7 cellular contexts compared by ENCODE assay signal in genomic region chr5:124706729-124707361, GRCh38. TPM values are rescaled to one million over a fixed set of nuclear protein-coding genes. Genes with fewer than 3 reads are reported as not detected.
DNase-seq lines count a peak whose midpoint lies in the region; ATAC-seq and TF ChIP-seq lines count a peak whose summit lies in the region.

No MANE protein-coding gene starts in this region.

- POLR2A ChIA-PET in SK-N-SH (lab: Yijun Ruan, JAX): interaction anchor here (1.0 to 1.5 kb wide), 2 partner anchors 11 to 42 kb away, joined by 3 to 4 read pairs; no protein-coding TSS in a partner anchor

- H3K4me1 Mint-ChIP-seq in stimulated activated effector memory CD8-positive, alpha-beta T cell treated with anti-CD3 and anti-CD28 coated beads, Interleukin-12 subunit alpha, Interleukin-12 subunit beta, amount 100 ng/mL, for 72 hours: no peaks in the 10 kb centered on the region

- H3K4me3 ChIP-seq in SK-N-SH (ENCODE audit: low read depth in 2 of 2, low read length in 1 of 2): peak overlapping the region in 1 of 2 experiments; percentile 12; a peak in 1 of 4 replicates
- peak overlapping the region; percentile 23; the same call in 1 of the 2 replicates for H3K4me3 ChIP-seq in iPS-20b (ENCODE audit: low read length)
- no peak overlapping the region for H3K4me3 ChIP-seq in upper lobe of right lung

- H3F3A ChIP-seq in SK-N-SH (replicated peaks; ENCODE audit: insufficient read depth): peaks cover 3% of the 10 kb centered on the region

- H3K4me3 Mint-ChIP-seq in stimulated activated effector memory CD8-positive, alpha-beta T cell treated with anti-CD3 and anti-CD28 coated beads, Interleukin-12 subunit alpha, Interleukin-12 subunit beta, amount 100 ng/mL, for 72 hours: no peak overlapping the region

- no peaks in the 10 kb centered on the region; the same call in 1 of the 2 replicates for H4K20me1 ChIP-seq in SK-N-SH (ENCODE audit: insufficient read depth)

- ATAC-seq in upper lobe of right lung (peak; percentile 85), GM21447 (IDR thresholded peaks at IDR 0.05; ENCODE audit: unreplicated experiment) (no peak)
- ATAC-seq in stimulated activated effector memory CD8-positive, alpha-beta T cell treated with anti-CD3 and anti-CD28 coated beads, Interleukin-12 subunit alpha, Interleukin-12 subunit beta, amount 100 ng/mL, for 72 hours: no peak

- H3K9ac ChIP-seq in SK-N-SH: no peak overlapping the region
- H3K9ac ChIP-seq in iPS-20b (ENCODE audit: low read depth, low read length): peak overlapping the region; percentile 46; the same call in 1 of the 2 replicates

- H3K9me3 ChIP-seq in SK-N-SH (no peaks in the 10 kb centered on the region), iPS-20b (ENCODE audit: insufficient read depth, low read depth, low read length) (no peaks in the 10 kb centered on the region), upper lobe of right lung (no peaks in the 10 kb centered on the region)

- TF ChIP-seq EP300 in SK-N-SH (IDR thresholded peaks at IDR 0.05; ENCODE audit: borderline replicate concordance in 1 of 2, low read depth in 1 of 2, low read length in 1 of 2): peak in 1 of 2 experiments; percentile 91; a peak in 2 of 4 replicates

- no peak overlapping the region for H3K27ac Mint-ChIP-seq in stimulated activated effector memory CD8-positive, alpha-beta T cell treated with anti-CD3 and anti-CD28 coated beads, Interleukin-12 subunit alpha, Interleukin-12 subunit beta, amount 100 ng/mL, for 72 hours

- TF ChIP-seq RAD21 in SK-N-SH (IDR thresholded peaks at IDR 0.05; ENCODE audit: low read length): peak; percentile 38

- H3K27me3 ChIP-seq in SK-N-SH (ENCODE audit: insufficient read depth) (no peaks in the 10 kb centered on the region), iPS-20b (ENCODE audit: insufficient read depth, low read length) (no peaks in the 10 kb centered on the region), upper lobe of right lung (no peaks in the 10 kb centered on the region)

- DNase-seq in NCI-H1092 (lab: John Stamatoyannopoulos, UW) (peak; percentile 39), SK-N-SH (peak; percentile 70), upper lobe of right lung (peak; percentile 70), GDM1 (lab: John Stamatoyannopoulos, UW) (no peak)
- no peak for DNase-seq in stimulated activated effector memory CD8-positive, alpha-beta T cell treated with anti-CD3 and anti-CD28 coated beads, Interleukin-12 subunit alpha, Interleukin-12 subunit beta, amount 100 ng/mL, for 72 hours (ENCODE audit: low spot score in 2 of 2)

- H3K36me3 ChIP-seq in SK-N-SH (replicated peaks in 1 of 2; ENCODE audit: control insufficient read depth in 1 of 2, insufficient read depth in 2 of 2, low read length in 1 of 2) (no peaks in the 10 kb centered on the region), iPS-20b (ENCODE audit: insufficient read depth, low read depth, low read length) (no peaks in the 10 kb centered on the region), upper lobe of right lung (no peaks in the 10 kb centered on the region)

- no peaks in the 10 kb centered on the region for H3K9me2 ChIP-seq in SK-N-SH

- WGBS in SK-N-SH (ENCODE audit: low lambda C conversion rate): 45% methylated on average over 13 of the region's 13 CpGs

- no peak for TF ChIP-seq CTCF in SK-N-SH (IDR thresholded peaks at IDR 0.05)
- TF ChIP-seq CTCF in upper lobe of right lung (IDR thresholded peaks at IDR 0.05): no peak

- peaks cover 0 to 35% of the 10 kb centered on the region in 2 experiments; a peak in 2 of 4 replicates for H3K4me1 ChIP-seq in SK-N-SH (ENCODE audit: control insufficient read depth in 1 of 2, insufficient read depth in 2 of 2, low read depth in 1 of 2, low read length in 1 of 2)
- H3K4me1 ChIP-seq in iPS-20b (ENCODE audit: insufficient read depth, low read length): peaks cover 73% of the 10 kb centered on the region
- peaks cover 22% of the 10 kb centered on the region for H3K4me1 ChIP-seq in upper lobe of right lung

- H3K36me3 Mint-ChIP-seq in stimulated activated effector memory CD8-positive, alpha-beta T cell treated with anti-CD3 and anti-CD28 coated beads, Interleukin-12 subunit alpha, Interleukin-12 subunit beta, amount 100 ng/mL, for 72 hours: no peaks in the 10 kb centered on the region

- H3K9me3 Mint-ChIP-seq in stimulated activated effector memory CD8-positive, alpha-beta T cell treated with anti-CD3 and anti-CD28 coated beads, Interleukin-12 subunit alpha, Interleukin-12 subunit beta, amount 100 ng/mL, for 72 hours: peaks cover 3% of the 10 kb centered on the region

- CTCF ChIA-PET in SK-N-SH (lab: Yijun Ruan, JAX): interaction anchor here (0.9 to 1.6 kb wide), 3 partner anchors 13 to 23 kb away, joined by 3 to 5 read pairs (median 4); no protein-coding TSS in a partner anchor

- H3K4me2 ChIP-seq in SK-N-SH: peak overlapping the region; percentile 21; the same call in 1 of the 2 replicates

- intact Hi-C loops in upper lobe of right lung (cut with DNase I): no loop called here

- H3K79me2 ChIP-seq in SK-N-SH (ENCODE audit: insufficient read depth): no peaks in the 10 kb centered on the region

- H3K27ac ChIP-seq in SK-N-SH (ENCODE audit: low read depth in 2 of 2, low read length in 1 of 2) (peak overlapping the region in 1 of 2 experiments; percentile 92; a peak in 2 of 4 replicates), iPS-20b (ENCODE audit: low read length) (no peak overlapping the region), upper lobe of right lung (peak overlapping the region; percentile 11)

- H2AFZ ChIP-seq in SK-N-SH (ENCODE audit: low read depth): no peak overlapping the region

TF ChIP-seq in SK-N-SH, 30 proteins besides CTCF, POLR2A, EP300 and RAD21 (continues in another document):
- TF ChIP-seq MAX (IDR thresholded peaks at IDR 0.05; ENCODE audit: low read depth): no peak
- no peak for TF ChIP-seq IRF3 (IDR thresholded peaks at IDR 0.05; ENCODE audit: low read depth, low read length)
- TF ChIP-seq GATA2 (CRISPR knock-in tag; IDR thresholded peaks at IDR 0.05): peak; percentile 46
- TF ChIP-seq CHD2 (IDR thresholded peaks at IDR 0.05; ENCODE audit: low read length, partially characterized antibody): peak; percentile 96
- no peak for TF ChIP-seq RXRA (IDR thresholded peaks at IDR 0.05; ENCODE audit: borderline replicate concordance, low read depth)
- TF ChIP-seq SIN3A (IDR thresholded peaks at IDR 0.05; ENCODE audit: borderline replicate concordance, low read depth, low read length): peak; percentile 58; the same call in 1 of the 2 replicates
- no peak for TF ChIP-seq ELF1 (IDR thresholded peaks at IDR 0.05)
- no peak for TF ChIP-seq ZBTB33 (IDR thresholded peaks at IDR 0.05; ENCODE audit: borderline replicate concordance, low read depth)
- no peak for TF ChIP-seq FOXM1 (IDR thresholded peaks at IDR 0.05; ENCODE audit: low read depth)
- peak; percentile 68 for TF ChIP-seq RCOR1 (IDR thresholded peaks at IDR 0.05; ENCODE audit: low read length)
- TF ChIP-seq TCF12 (IDR thresholded peaks at IDR 0.05): peak; percentile 87
- peak; percentile 31; the same call in 1 of the 2 replicates for TF ChIP-seq PBX3 (IDR thresholded peaks at IDR 0.05)
- TF ChIP-seq POLR2AphosphoS5 (IDR thresholded peaks at IDR 0.05; ENCODE audit: low read depth, low read length): peak; percentile 52; the same call in 1 of the 2 replicates
- no peak for TF ChIP-seq NRF1 (IDR thresholded peaks at IDR 0.05; ENCODE audit: low read depth, low read length)
- TF ChIP-seq NFIC (IDR thresholded peaks at IDR 0.05; ENCODE audit: borderline replicate concordance): no peak

RNA-seq across cellular contexts. Expression of gene ZNF608, which starts 39.6 kb away (rescaled TPM):
- polyA plus RNA-seq in SK-N-SH (2012; rRNA removed): 4.9 and 5.2 TPM in 2 replicates
- 3.6 and 4.6 TPM in 2 replicates for polyA plus RNA-seq in SK-N-SH (2012; cell fraction: cytosol; rRNA removed)
- 6.3 and 8.8 TPM in 2 replicates for polyA plus RNA-seq in SK-N-SH (2012; cell fraction: nucleus; rRNA removed)
- total RNA-seq in upper lobe of right lung: 32.1 TPM

Comparison
In these comparisons a context has a peak if more than half of its experiments do, and no peak if none do; other contexts are left out.
1. DNase-seq: peak in NCI-H1092 (single experiment), SK-N-SH (single experiment) and upper lobe of right lung (single experiment); none in GDM1 (single experiment) and stimulated activated effector memory CD8-positive, alpha-beta T cell treated with anti-CD3 and anti-CD28 coated beads, Interleukin-12 subunit alpha, Interleukin-12 subunit beta, amount 100 ng/mL, for 72 hours (0 of 2).